14 cellular contexts compared by ENCODE assay signal in genomic region chr13:99304541-99304940, GRCh38. TPM values are rescaled to one million over a fixed set of nuclear protein-coding genes. Genes with fewer than 3 reads are reported as not detected.
DNase-seq lines count a peak whose midpoint lies in the region; ATAC-seq and TF ChIP-seq lines count a peak whose summit lies in the region.
"Had no signal": no experiment of that assay in that cellular context is flagged by ENCODE, and none has a peak within 500 bp of the region (broad histone marks: within the 10 kb centered on the region; RNA-seq: fewer than 3 reads in every experiment).

No MANE protein-coding gene starts in this region.

- peak overlapping the region; percentile 99 for H3K27ac Mint-ChIP-seq in activated naive CD4-positive, alpha-beta T cell treated with anti-CD3 and anti-CD28 coated beads for 36 hours
- H3K27ac Mint-ChIP-seq in activated T-helper 17 cell treated with anti-CD3 and anti-CD28 coated beads, Interleukin-2, amount 50 U/mL, for 72 hours, result peak overlapping the region; percentile 97

- no peaks in the 10 kb centered on the region for H3K27me3 Mint-ChIP-seq in activated naive CD4-positive, alpha-beta T cell treated with anti-CD3 and anti-CD28 coated beads for 36 hours (ENCODE audit: low read depth)
- H3K27me3 Mint-ChIP-seq in activated T-helper 17 cell treated with anti-CD3 and anti-CD28 coated beads, Interleukin-2, amount 50 U/mL, for 72 hours, result no peaks in the 10 kb centered on the region
- H3K27me3 Mint-ChIP-seq: brain had no signal

- H3K9me3 ChIP-seq in mononuclear cell (ENCODE audit: low read depth, low read length), result no peaks in the 10 kb centered on the region
- no peaks in the 10 kb centered on the region for H3K9me3 ChIP-seq in thoracic aorta

- H3K36me3 Mint-ChIP-seq in activated naive CD4-positive, alpha-beta T cell treated with anti-CD3 and anti-CD28 coated beads for 36 hours (ENCODE audit: low read depth), result peaks cover 43% of the 10 kb centered on the region
- H3K36me3 Mint-ChIP-seq in activated T-helper 17 cell treated with anti-CD3 and anti-CD28 coated beads, Interleukin-2, amount 50 U/mL, for 72 hours (ENCODE audit: low read depth), result peaks cover 96% of the 10 kb centered on the region

- H3K9me3 Mint-ChIP-seq in activated naive CD4-positive, alpha-beta T cell treated with anti-CD3 and anti-CD28 coated beads for 36 hours, result no peaks in the 10 kb centered on the region
- no peaks in the 10 kb centered on the region for H3K9me3 Mint-ChIP-seq in activated T-helper 17 cell treated with anti-CD3 and anti-CD28 coated beads, Interleukin-2, amount 50 U/mL, for 72 hours
- H3K9me3 Mint-ChIP-seq: brain had no signal

- H3K36me3 ChIP-seq in thoracic aorta, result no peaks in the 10 kb centered on the region

- H3K4me1 ChIP-seq in mononuclear cell (ENCODE audit: insufficient read depth, low read length) (peaks cover 74% of the 10 kb centered on the region), thoracic aorta (ENCODE audit: control insufficient read depth in 1 of 2, low read depth in 2 of 2) (peaks cover 20 to 26% of the 10 kb centered on the region in 2 donors)

- DNase-seq in activated naive CD4-positive, alpha-beta T cell treated with anti-CD3 and anti-CD28 coated beads for 36 hours, result no peak
- no peak for DNase-seq in activated naive CD4-positive, alpha-beta T cell treated with anti-CD3 and anti-CD28 coated beads, Interleukin-2, amount 50 U/mL, for 16 hours
- DNase-seq in thoracic aorta (ENCODE audit: low spot score), result no peak
- no peak for DNase-seq in NCI-H2107 treated with DMSO at 0.1 percent for 48 hours (lab: John Stamatoyannopoulos, UW; ENCODE audit: unreplicated experiment)
- DNase-seq in activated gamma-delta T cell (lab: John Stamatoyannopoulos, UW), result no peak
- DNase-seq in NCI-H526 (lab: John Stamatoyannopoulos, UW), result no peak
- DNase-seq: NCI-H1436, NCI-H510A had no signal

- ATAC-seq in activated T-helper 17 cell treated with anti-CD3 and anti-CD28 coated beads, Interleukin-2, amount 50 U/mL, for 72 hours (replicated peaks), result no peak
- no peak for ATAC-seq in thoracic aorta (ENCODE audit: insufficient number of reproducible peaks, low FRiP score, low read depth)

- TF ChIP-seq CTCF in thoracic aorta (IDR thresholded peaks at IDR 0.05), result no peak

- peak overlapping the region; percentile 40 for H3K4me3 ChIP-seq in mononuclear cell (ENCODE audit: low read length)
- peak overlapping the region; percentile 58 for H3K4me3 ChIP-seq in thoracic aorta
- H3K4me3 ChIP-seq: K562 had no signal

- H3K4me1 Mint-ChIP-seq in activated naive CD4-positive, alpha-beta T cell treated with anti-CD3 and anti-CD28 coated beads for 36 hours (ENCODE audit: low read depth), result peaks cover 70% of the 10 kb centered on the region
- peaks cover 44% of the 10 kb centered on the region for H3K4me1 Mint-ChIP-seq in activated T-helper 17 cell treated with anti-CD3 and anti-CD28 coated beads, Interleukin-2, amount 50 U/mL, for 72 hours

- H3K27me3 ChIP-seq in mononuclear cell (ENCODE audit: insufficient read depth, low read length) (no peaks in the 10 kb centered on the region), thoracic aorta (replicated peaks; ENCODE audit: insufficient read depth) (no peaks in the 10 kb centered on the region)

- H3K27ac ChIP-seq in thoracic aorta, result no peak overlapping the region

- H3K4me3 Mint-ChIP-seq in activated naive CD4-positive, alpha-beta T cell treated with anti-CD3 and anti-CD28 coated beads for 36 hours, result peak overlapping the region; percentile 93
- H3K4me3 Mint-ChIP-seq in activated T-helper 17 cell treated with anti-CD3 and anti-CD28 coated beads, Interleukin-2, amount 50 U/mL, for 72 hours, result peak overlapping the region; percentile 97
- H3K4me3 Mint-ChIP-seq: brain had no signal

- CTCF ChIA-PET in activated naive CD4-positive, alpha-beta T cell treated with anti-CD3 and anti-CD28 coated beads for 36 hours (lab: Charles Lee), result interaction anchor here (0.5 to 6.4 kb wide), 14 partner anchors 8 to 131 kb away, joined by 3 to 59 read pairs (median 6); no protein-coding TSS in a partner anchor

- intact Hi-C loops in activated naive CD4-positive, alpha-beta T cell treated with anti-CD3 and anti-CD28 coated beads for 36 hours (cut with micrococcal nuclease), result loop anchor here (1.0 kb wide), 1 partner anchor 10 kb away; no protein-coding TSS in a partner anchor

RNA-seq across cellular contexts. Expression of gene GPR183, which starts 2.7 kb away (rescaled TPM):
- total RNA-seq in activated naive CD4-positive, alpha-beta T cell treated with anti-CD3 and anti-CD28 coated beads for 36 hours, result 10 to 100 TPM; 37.4 to 38.8 TPM
- 10 to 100 TPM; 92.4 to 95.1 TPM for total RNA-seq in activated T-helper 17 cell treated with anti-CD3 and anti-CD28 coated beads, Interleukin-2, amount 50 U/mL, for 72 hours
- total RNA-seq in mononuclear cell (991 TPM), thoracic aorta (10 to 100 TPM; 19.6 to 24.5 TPM)

RNA-seq across cellular contexts. Expression of gene GPR18, which starts 46.4 kb away (rescaled TPM):
- total RNA-seq in activated naive CD4-positive, alpha-beta T cell treated with anti-CD3 and anti-CD28 coated beads for 36 hours, result 1 to 10 TPM; 2.4 TPM
- total RNA-seq in activated T-helper 17 cell treated with anti-CD3 and anti-CD28 coated beads, Interleukin-2, amount 50 U/mL, for 72 hours, result 10 to 100 TPM in 1 of 2 donors, 1 to 10 TPM in 1; 8.7 to 10.1 TPM
- total RNA-seq in mononuclear cell, result 38.0 TPM
- not detected for total RNA-seq in thoracic aorta
- total RNA-seq: glomerular endothelial cell, K562, left cardiac atrium had no signal

Comparison
In these comparisons a context has a peak if more than half of its experiments do, and no peak if none do; other contexts are left out.
1. RNA of gene GPR183, which starts 2.7 kb away (total RNA-seq): 991 TPM in mononuclear cell (single experiment); 92.4 to 95.1 TPM in activated T-helper 17 cell treated with anti-CD3 and anti-CD28 coated beads, Interleukin-2, amount 50 U/mL, for 72 hours, 37.4 to 38.8 TPM in activated naive CD4-positive, alpha-beta T cell treated with anti-CD3 and anti-CD28 coated beads for 36 hours and 19.6 to 24.5 TPM in thoracic aorta; every median in the first group is over 10 times any median in the second.